ENCODE assay signal across 8 cellular contexts in genomic region chr2:98148968-98149697, GRCh38.
DNase-seq lines count a peak whose midpoint lies in the region; ATAC-seq and TF ChIP-seq lines count a peak whose summit lies in the region.

No MANE protein-coding gene starts in this region.

- H2AK5ac ChIP-seq in IMR-90 (ENCODE audit: low read depth, low read length) = no peak overlapping the region

- in situ Hi-C loops in IMR-90 (cut with MboI; ENCODE audit: low sequenced_read_pairs) = no loop called here
- in situ Hi-C loops in astrocyte of the cerebellum (cut with HindIII; ENCODE audit: low sequenced_read_pairs) = no loop called here

- H3K4me3 ChIP-seq in AG04449 (ENCODE audit: low read depth, low read length) (0 out of 2 replicates have a peak overlapping the region, but pooled peaks have one; percentile 20), IMR-90 (ENCODE audit: insufficient read depth, low read depth, low read length) (peak overlapping the region; percentile 26; the same call in 1 of the 2 replicates), astrocyte of the cerebellum (ENCODE audit: low read depth, low read length) (peak overlapping the region; percentile 14), upper lobe of right lung (peak overlapping the region; percentile 23)

- TF ChIP-seq RAD21 in IMR-90 (IDR thresholded peaks at IDR 0.05; ENCODE audit: low read length) = no peak

- H3K27ac ChIP-seq in IMR-90 (ENCODE audit: insufficient read depth, low read length) = no peak overlapping the region
- peak overlapping the region; percentile 12 for H3K27ac ChIP-seq in upper lobe of right lung

- H2BK120ac ChIP-seq in IMR-90 (ENCODE audit: low read depth, low read length) = no peak overlapping the region

- no peak overlapping the region for H2AK9ac ChIP-seq in IMR-90 (replicated peaks; ENCODE audit: low read depth, low read length, poor library complexity)

- no peak for DNase-seq in AG04449 (ENCODE audit: low read depth, low spot score)
- peak; percentile 62 for DNase-seq in IMR-90
- peak; percentile 40 for DNase-seq in astrocyte of the cerebellum (ENCODE audit: low read depth)
- peak; percentile 35 for DNase-seq in iPS DF 19.7 (ENCODE audit: low read depth, low spot score)
- DNase-seq in upper lobe of right lung = no peak
- no peak for DNase-seq in NCI-H1436 (lab: John Stamatoyannopoulos, UW)
- DNase-seq in activated CD4-positive, alpha-beta T cell treated with anti-CD3 and anti-CD28 coated beads for 4 hours = no peak
- DNase-seq in GM19240 (ENCODE audit: insufficient read length, low spot score) = no peak

- peak overlapping the region; percentile 48 for H3K4me2 ChIP-seq in IMR-90 (ENCODE audit: low read depth, low read length)

- no peak overlapping the region; a peak in 1 of 4 replicates for H4K8ac ChIP-seq in IMR-90 (ENCODE audit: low read depth in 2 of 2, low read length in 2 of 2)

- H3K14ac ChIP-seq in IMR-90 (replicated peaks; ENCODE audit: low read depth, low read length) = no peak overlapping the region

- H4K5ac ChIP-seq in IMR-90 (ENCODE audit: low read depth, low read length) = no peak overlapping the region

- no peak overlapping the region for H3K4ac ChIP-seq in IMR-90 (ENCODE audit: low read depth, low read length)

- H3K79me1 ChIP-seq in IMR-90 (ENCODE audit: low read depth in 1 of 2, low read length in 2 of 2) = no peaks in the 10 kb centered on the region

- H2BK5ac ChIP-seq in IMR-90 (ENCODE audit: low read depth, low read length, poor library complexity, severe bottlenecking) = no peak overlapping the region

- no peak overlapping the region for H3K9ac ChIP-seq in IMR-90 (ENCODE audit: low read depth, low read length)

- no peak for TF ChIP-seq POLR2A in IMR-90 (IDR thresholded peaks at IDR 0.05; ENCODE audit: low read depth, low read length)

- no peaks in the 10 kb centered on the region for H4K20me1 ChIP-seq in IMR-90 (ENCODE audit: insufficient read depth, low read length)

- peak overlapping the region; percentile 68 for H2AFZ ChIP-seq in IMR-90 (replicated peaks; ENCODE audit: low read length, poor library complexity)

- no peak overlapping the region for H2BK20ac ChIP-seq in IMR-90 (ENCODE audit: low read depth, low read length)

- no peak overlapping the region for H4K91ac ChIP-seq in IMR-90 (ENCODE audit: insufficient read depth, low read depth, low read length)

- ATAC-seq in IMR-90 (ENCODE audit: low read depth) = peak; percentile 95
- peak; percentile 34 for ATAC-seq in upper lobe of right lung

- intact Hi-C loops in IMR-90 (cut with micrococcal nuclease) (loop anchor here (5.0 kb wide), 2 partner anchors 152 to 342 kb away; partner anchors contain the start of gene TMEM131), upper lobe of right lung (cut with DNase I) (no loop called here)

- H2BK15ac ChIP-seq in IMR-90 (ENCODE audit: low read depth, low read length) = no peak overlapping the region

- H3K18ac ChIP-seq in IMR-90 (ENCODE audit: low read depth, low read length) = no peak overlapping the region

- WGBS in IMR-90 (ENCODE audit: extremely low coverage in 2 of 2, insufficient read length in 1 of 2), 2 experiments = 50% methylated on average over 1 of the region's 5 CpGs; no CpG with 5 or more reads in 1 of the 2 experiments

- POLR2A ChIA-PET in AG04449 (lab: Yijun Ruan, JAX) = no interaction called here
- POLR2A ChIA-PET in IMR-90 (lab: Charles Lee; ENCODE audit: unreplicated experiment) = no interaction called here

- H3K56ac ChIP-seq in IMR-90 (ENCODE audit: extremely low read depth, insufficient read depth, low read length) = no peak overlapping the region

- H3K36me3 ChIP-seq in IMR-90 (ENCODE audit: control insufficient read depth, insufficient read depth, low read length) = no peaks in the 10 kb centered on the region
- no peaks in the 10 kb centered on the region for H3K36me3 ChIP-seq in upper lobe of right lung

- H3K9me1 ChIP-seq in IMR-90 (ENCODE audit: insufficient read depth, low read length) = no peaks in the 10 kb centered on the region

- H3K23ac ChIP-seq in IMR-90 (ENCODE audit: low read depth, low read length) = no peak overlapping the region

- no peaks in the 10 kb centered on the region for H3K4me1 ChIP-seq in IMR-90 (ENCODE audit: control insufficient read depth, insufficient read depth, low read length)
- no peaks in the 10 kb centered on the region for H3K4me1 ChIP-seq in upper lobe of right lung

- CTCF ChIA-PET in AG04449 (lab: Yijun Ruan, JAX) (interaction anchor here (1.3 kb wide), 1 partner anchor 343 kb away, joined by 5 read pairs; no protein-coding TSS in a partner anchor), IMR-90 (lab: Yijun Ruan, JAX) (no interaction called here)

- H3K9me3 ChIP-seq in IMR-90 (ENCODE audit: control insufficient read depth, insufficient read depth, low read length) (no peaks in the 10 kb centered on the region), upper lobe of right lung (no peaks in the 10 kb centered on the region)

- BruUV-seq in IMR-90 (replicated peaks; lab: Mats Ljungman, UMichigan) = no TSS peak

- TF ChIP-seq CTCF in AG04449 (IDR thresholded peaks at IDR 0.05; ENCODE audit: insufficient read depth, low read length, missing control alignments) = no peak
- TF ChIP-seq CTCF in IMR-90 (conservative IDR thresholded peaks at IDR 0.05; ENCODE audit: low read depth, low read length) = no peak
- no peak for TF ChIP-seq CTCF in astrocyte of the cerebellum (IDR thresholded peaks at IDR 0.05; ENCODE audit: low read depth, low read length, missing control alignments)
- TF ChIP-seq CTCF in upper lobe of right lung (IDR thresholded peaks at IDR 0.05) = no peak

- peaks cover 4% of the 10 kb centered on the region for H3K27me3 ChIP-seq in IMR-90 (ENCODE audit: control insufficient read depth, insufficient read depth, low read length)
- no peaks in the 10 kb centered on the region for H3K27me3 ChIP-seq in upper lobe of right lung

- dilution Hi-C loops in IMR-90 (cut with HindIII; ENCODE audit: low sequenced_read_pairs, unreplicated experiment) = no loop called here

TF ChIP-seq in IMR-90, 13 proteins besides CTCF, POLR2A, EP300 and RAD21:
- TF ChIP-seq RFX5 (IDR thresholded peaks at IDR 0.05; ENCODE audit: low read depth, low read length) = no peak
- peak; percentile 72 for TF ChIP-seq MAFK (IDR thresholded peaks at IDR 0.05; ENCODE audit: low read depth, low read length)
- no peak for TF ChIP-seq ELK1 (IDR thresholded peaks at IDR 0.05; ENCODE audit: borderline replicate concordance, low read depth, low read length)
- TF ChIP-seq USF2 (IDR thresholded peaks at IDR 0.05; ENCODE audit: low read depth, low read length) = no peak
- no peak for TF ChIP-seq NFE2L2 (IDR thresholded peaks at IDR 0.05; ENCODE audit: low read depth, low read length)
- TF ChIP-seq MXI1 (IDR thresholded peaks at IDR 0.05; ENCODE audit: borderline replicate concordance, low read depth, low read length) = no peak
- no peak for TF ChIP-seq CHD1 (IDR thresholded peaks at IDR 0.05; ENCODE audit: low read depth, low read length)
- TF ChIP-seq CEBPB (IDR thresholded peaks at IDR 0.05; ENCODE audit: low read depth, low read length) = no peak
- TF ChIP-seq RCOR1 (IDR thresholded peaks at IDR 0.05; ENCODE audit: insufficient replicate concordance, low read length) = no peak

Comparison
In these comparisons a context has a peak if more than half of its experiments do, and no peak if none do; other contexts are left out.
1. DNase-seq: peak in IMR-90 (single experiment), astrocyte of the cerebellum (single experiment) and iPS DF 19.7 (single experiment); none in AG04449 (single experiment), upper lobe of right lung (single experiment), NCI-H1436 (single experiment), activated CD4-positive, alpha-beta T cell treated with anti-CD3 and anti-CD28 coated beads for 4 hours (0 of 2) and GM19240 (single experiment).
2. Peak in every context shown above with its lines, with median percentiles within 50 percentile points of each other: H3K4me3 ChIP-seq.